ENCODE assay signal across 19 cellular contexts in the genomic region with DNA sequence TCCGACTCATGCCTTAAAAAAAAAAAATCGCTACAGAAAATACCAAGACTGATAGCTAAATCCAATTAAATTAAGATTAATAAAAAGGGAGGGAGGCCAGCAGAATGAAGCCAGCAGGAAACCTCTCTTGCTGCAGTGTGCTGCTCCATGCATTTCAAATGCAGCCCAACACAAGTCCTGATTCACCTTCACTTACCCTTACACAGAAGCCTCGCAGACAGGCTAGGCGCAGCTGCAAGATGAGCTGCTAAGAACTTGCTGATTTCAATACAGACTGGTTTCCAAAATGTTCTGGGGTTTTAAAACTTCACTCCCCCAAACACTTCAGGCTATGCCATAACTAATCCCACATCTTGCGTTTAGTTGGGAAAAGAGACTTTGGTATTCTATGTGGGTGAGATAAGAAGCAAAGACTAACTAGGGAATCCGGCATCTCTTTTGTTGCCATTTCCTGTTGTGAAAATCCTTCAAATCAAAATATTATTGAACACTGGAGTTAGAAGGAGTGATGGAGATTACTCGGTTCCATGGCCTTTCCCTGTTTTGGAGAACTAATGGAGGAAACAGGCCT.
A peak's percentile ranks its signal among the peaks of the same experiment; 100 is the strongest.
DNase-seq lines count a peak whose midpoint lies in the region; ATAC-seq, FAIRE-seq and TF ChIP-seq lines count a peak whose summit lies in the region.
"Had no signal": no experiment of that assay in that cellular context is flagged by ENCODE, and none has a peak within 500 bp of the region (broad histone marks: within the 10 kb centered on the region; RNA-seq: fewer than 3 reads in every experiment).

No MANE protein-coding gene starts in this region.

- TF ChIP-seq RAD21 in IMR-90 (IDR thresholded peaks at IDR 0.05; ENCODE audit: low read length): no peak
- no peak for TF ChIP-seq RAD21 in K562 (CRISPR knock-in tag; conservative IDR thresholded peaks at IDR 0.05 in 1 of 2, IDR thresholded peaks at IDR 0.05 in 1 of 2)

- H3K4me3 ChIP-seq in IMR-90 (ENCODE audit: insufficient read depth, low read depth, low read length) (no peak overlapping the region), K562 (no peak overlapping the region), stomach (no peak overlapping the region), right lobe of liver (no peak overlapping the region)
- H3K4me3 ChIP-seq: right atrium auricular region, thyroid gland had no signal

- H4K5ac ChIP-seq in IMR-90 (ENCODE audit: low read depth, low read length): no peak overlapping the region

- H3K79me1 ChIP-seq in IMR-90 (ENCODE audit: low read depth in 1 of 2, low read length in 2 of 2): peaks cover 16 to 59% of the 10 kb centered on the region in 2 experiments

- peaks cover 31% of the 10 kb centered on the region for H3K9me1 ChIP-seq in IMR-90 (ENCODE audit: insufficient read depth, low read length)
- H3K9me1 ChIP-seq in K562 (ENCODE audit: control insufficient read depth, insufficient read depth, low read length): no peaks in the 10 kb centered on the region

- TF ChIP-seq POLR2A in IMR-90 (IDR thresholded peaks at IDR 0.05; ENCODE audit: low read depth, low read length): no peak
- no peak for TF ChIP-seq POLR2A in K562 (conservative IDR thresholded peaks at IDR 0.05)
- TF ChIP-seq POLR2A in stomach (IDR thresholded peaks at IDR 0.05): no peak
- TF ChIP-seq POLR2A in right lobe of liver (IDR thresholded peaks at IDR 0.05): no peak

- H3K56ac ChIP-seq in IMR-90 (ENCODE audit: extremely low read depth, insufficient read depth, low read length): no peak overlapping the region

- dilution Hi-C loops in IMR-90 (cut with HindIII; ENCODE audit: low sequenced_read_pairs, unreplicated experiment): loop anchor here (25.0 kb wide), 1 partner anchor 152 kb away; no protein-coding TSS in a partner anchor

- peak overlapping the region; percentile 78; the same call in 1 of the 2 replicates for H2BK120ac ChIP-seq in IMR-90 (ENCODE audit: low read depth, low read length)

- no peak overlapping the region for H3K9ac ChIP-seq in IMR-90 (ENCODE audit: low read depth, low read length)
- no peak overlapping the region for H3K9ac ChIP-seq in K562 (ENCODE audit: insufficient read depth in 1 of 2, low read depth in 2 of 2, low read length in 2 of 2)
- H3K9ac ChIP-seq: KMS-11 had no signal

- H2AK9ac ChIP-seq in IMR-90 (replicated peaks; ENCODE audit: low read depth, low read length, poor library complexity): no peak overlapping the region

- no peak overlapping the region for H2BK20ac ChIP-seq in IMR-90 (ENCODE audit: low read depth, low read length)

- no peaks in the 10 kb centered on the region for H3K79me2 ChIP-seq in K562 (ENCODE audit: control insufficient read depth, insufficient read depth, low read length)

- in situ Hi-C loops in IMR-90 (cut with MboI; ENCODE audit: low sequenced_read_pairs): loop anchor here (5.0 kb wide), 2 partner anchors 117 to 257 kb away; no protein-coding TSS in a partner anchor
- in situ Hi-C loops in K562 (cut with MboI): loop anchor here (10.0 kb wide), 1 partner anchor 260 kb away; no protein-coding TSS in a partner anchor

- H2BK5ac ChIP-seq in IMR-90 (ENCODE audit: low read depth, low read length, poor library complexity, severe bottlenecking): no peak overlapping the region

- no peak overlapping the region for H3K14ac ChIP-seq in IMR-90 (replicated peaks; ENCODE audit: low read depth, low read length)

- no peak for TF ChIP-seq EP300 in K562 (IDR thresholded peaks at IDR 0.05; ENCODE audit: low read length)
- TF ChIP-seq EP300 in stomach (IDR thresholded peaks at IDR 0.05): no peak

- no CpG with 5 or more reads among the region's 7 CpGs for WGBS in IMR-90 (ENCODE audit: extremely low coverage in 2 of 2, insufficient read length in 1 of 2), 2 experiments
- 70% methylated on average over 7 of the region's 7 CpGs for WGBS in K562 (ENCODE audit: insufficient coverage, low coverage, missing lambda C conversion rate)
- 63 to 84% (median 68%) methylated on average over 7 of the region's 7 CpGs for WGBS in stomach, 5 donors
- WGBS in right lobe of liver (ENCODE audit: insufficient coverage, low coverage, low lambda C conversion rate, missing lambda C conversion rate): 88% methylated on average over 5 of the region's 7 CpGs

- H3K9me3 ChIP-seq in IMR-90 (ENCODE audit: control insufficient read depth, insufficient read depth, low read length) (no peaks in the 10 kb centered on the region), K562 (replicated peaks; ENCODE audit: control insufficient read depth, insufficient read depth, low read depth, low read length) (no peaks in the 10 kb centered on the region), stomach (no peaks in the 10 kb centered on the region), right lobe of liver (no peaks in the 10 kb centered on the region)
- H3K9me3 ChIP-seq: neutrophil, right atrium auricular region, thyroid gland had no signal

- POLR2A ChIA-PET in IMR-90 (lab: Charles Lee; ENCODE audit: unreplicated experiment) (interaction anchor here (0.6 kb wide), 1 partner anchor 114 kb away, joined by 3 read pairs; the partner anchor contains the start of gene RTN4), K562 (lab: Yijun Ruan, JAX) (interaction anchor here (0.6 to 3.5 kb wide), 7 partner anchors 10 to 162 kb away, joined by 3 to 19 read pairs (median 3); partner anchors contain the start of gene RTN4)

- H3K23ac ChIP-seq in IMR-90 (ENCODE audit: low read depth, low read length): no peak overlapping the region

- FAIRE-seq in K562 (lab: Jason Lieb, UNC): no peak
- FAIRE-seq: colon had no signal

- DNase-seq in IMR-90 (no peak), K562 (ENCODE audit: extremely low read depth in 1 of 4, low spot score in 3 of 4) (no peak), kidney tubule cell (ENCODE audit: low spot score) (peak; percentile 13), stomach (no peak), DMS153 (lab: John Stamatoyannopoulos, UW) (no peak), right lobe of liver (no peak), midbrain (lab: John Stamatoyannopoulos, UW) (no peak)
- DNase-seq: activated CD4-positive, alpha-beta T cell treated with anti-CD3 and anti-CD28 coated beads, Interleukin-2, amount 50 U/mL, for 48 hours; activated naive CD4-positive, alpha-beta T cell treated with Interleukin-2 at 50 U/mL for 16 hours; AML-193; aorta; EL; NCI-H510A had no signal

- ATAC-seq in IMR-90 (ENCODE audit: low read depth) (no peak), K562 (no peak), HG02973 (IDR thresholded peaks at IDR 0.05; ENCODE audit: unreplicated experiment) (no peak), right lobe of liver (no peak)

- no peaks in the 10 kb centered on the region for H3K27me3 ChIP-seq in IMR-90 (ENCODE audit: control insufficient read depth, insufficient read depth, low read length)
- no peaks in the 10 kb centered on the region for H3K27me3 ChIP-seq in K562 (ENCODE audit: control insufficient read depth in 2 of 2, insufficient read depth in 2 of 2, low read length in 2 of 2)
- no peaks in the 10 kb centered on the region for H3K27me3 ChIP-seq in stomach
- H3K27me3 ChIP-seq in right lobe of liver: no peaks in the 10 kb centered on the region
- H3K27me3 ChIP-seq: neutrophil, right atrium auricular region, thyroid gland had no signal

- CTCF ChIA-PET in IMR-90 (lab: Yijun Ruan, JAX): interaction anchor here (2.3 kb wide), 1 partner anchor 116 kb away, joined by 6 read pairs; no protein-coding TSS in a partner anchor
- CTCF ChIA-PET in K562 (lab: Yijun Ruan, JAX; ENCODE audit: low intra/inter-chr PET ratio): no interaction called here

- H3K4me2 ChIP-seq in IMR-90 (ENCODE audit: low read depth, low read length) (no peak overlapping the region), K562 (ENCODE audit: insufficient read depth, low read length) (no peak overlapping the region)
- H3K4me2 ChIP-seq: KMS-11 had no signal

- H2BK15ac ChIP-seq in IMR-90 (ENCODE audit: low read depth, low read length): peak overlapping the region; percentile 84; the same call in 1 of the 3 replicates

- intact Hi-C loops in IMR-90 (cut with micrococcal nuclease): loop anchor here (5.0 kb wide), 1 partner anchor 442 kb away; the partner anchor contains the start of gene EML6
- intact Hi-C loops in K562 (cut with micrococcal nuclease): loop anchor here (5.0 kb wide), 2 partner anchors 47 to 197 kb away; no protein-coding TSS in a partner anchor
- intact Hi-C loops in stomach (cut with DNase I; ENCODE audit: low total_unique reads): loop anchor here (10.0 kb wide), 1 partner anchor 120 kb away; no protein-coding TSS in a partner anchor
- intact Hi-C loops in right lobe of liver (cut with DNase I): loop anchor here (10.0 kb wide), 2 partner anchors 140 to 270 kb away; no protein-coding TSS in a partner anchor

- H2AK5ac ChIP-seq in IMR-90 (ENCODE audit: low read depth, low read length): peak overlapping the region; percentile 48; the same call in 1 of the 2 replicates

- H4K91ac ChIP-seq in IMR-90 (ENCODE audit: insufficient read depth, low read depth, low read length): peak overlapping the region; percentile 31; the same call in 1 of the 2 replicates

- H4K8ac ChIP-seq in IMR-90 (ENCODE audit: low read depth in 2 of 2, low read length in 2 of 2): no peak overlapping the region

- H3K36me3 ChIP-seq in IMR-90 (ENCODE audit: control insufficient read depth, insufficient read depth, low read length): no peaks in the 10 kb centered on the region
- no peaks in the 10 kb centered on the region for H3K36me3 ChIP-seq in K562 (ENCODE audit: control insufficient read depth, insufficient read depth, low read length)
- H3K36me3 ChIP-seq in stomach: no peaks in the 10 kb centered on the region
- H3K36me3 ChIP-seq in right lobe of liver: no peaks in the 10 kb centered on the region
- H3K36me3 ChIP-seq: neutrophil, right atrium auricular region, thyroid gland had no signal

- no peak overlapping the region for H2AFZ ChIP-seq in IMR-90 (replicated peaks; ENCODE audit: low read length, poor library complexity)
- H2AFZ ChIP-seq in K562 (ENCODE audit: low read depth, low read length): peak overlapping the region; percentile 15; the same call in 1 of the 2 replicates

- no peak for TF ChIP-seq CTCF in IMR-90 (conservative IDR thresholded peaks at IDR 0.05; ENCODE audit: low read depth, low read length)
- TF ChIP-seq CTCF in K562 (IDR thresholded peaks at IDR 0.05 in 2 of 3, conservative IDR thresholded peaks at IDR 0.05 in 1 of 3; ENCODE audit: insufficient read depth in 2 of 3, low read depth in 1 of 3, low read length in 3 of 3): no peak
- no peak for TF ChIP-seq CTCF in stomach (IDR thresholded peaks at IDR 0.05)
- TF ChIP-seq CTCF in right lobe of liver (IDR thresholded peaks at IDR 0.05): no peak

- H4K20me1 ChIP-seq in IMR-90 (ENCODE audit: insufficient read depth, low read length) (no peaks in the 10 kb centered on the region), K562 (replicated peaks; ENCODE audit: control insufficient read depth, insufficient read depth, low read length) (no peaks in the 10 kb centered on the region)

- BruUV-seq in IMR-90 (replicated peaks; lab: Mats Ljungman, UMichigan) (no TSS peak), K562 (replicated peaks; lab: Mats Ljungman, UMichigan) (no TSS peak)

- H3K4me1 ChIP-seq in IMR-90 (ENCODE audit: control insufficient read depth, insufficient read depth, low read length) (peaks cover 28% of the 10 kb centered on the region), K562 (replicated peaks in 1 of 2; ENCODE audit: control insufficient read depth in 2 of 2, insufficient read depth in 2 of 2, low read length in 2 of 2) (peaks cover 4 to 31% of the 10 kb centered on the region in 2 experiments; a peak in 3 of 5 replicates), stomach (peaks cover 36 to 80% (median 65%) of the 10 kb centered on the region in 4 donors), right lobe of liver (peaks cover 0 to 15% (median 0%) of the 10 kb centered on the region in 4 donors)

- H3K4ac ChIP-seq in IMR-90 (ENCODE audit: low read depth, low read length): peak overlapping the region; percentile 73

- H3K18ac ChIP-seq in IMR-90 (ENCODE audit: low read depth, low read length): 0 out of 2 replicates have a peak overlapping the region, but pooled peaks have one; percentile 34

- H3K27ac ChIP-seq in IMR-90 (ENCODE audit: insufficient read depth, low read length) (no peak overlapping the region), K562 (ENCODE audit: extremely low read depth, low read depth, low read length) (no peak overlapping the region), stomach (peak overlapping the region; percentile 18 to 78 (median 58)), right lobe of liver (no peak overlapping the region)
- H3K27ac ChIP-seq: KMS-11, neutrophil had no signal

Comparison
In these comparisons a context has a peak if more than half of its experiments do, and no peak if none do; other contexts are left out.
1. H3K27ac ChIP-seq: peak in stomach (5 of 5); none in IMR-90 (single experiment), K562 (single experiment) and right lobe of liver (0 of 3).